In the genomic region with DNA sequence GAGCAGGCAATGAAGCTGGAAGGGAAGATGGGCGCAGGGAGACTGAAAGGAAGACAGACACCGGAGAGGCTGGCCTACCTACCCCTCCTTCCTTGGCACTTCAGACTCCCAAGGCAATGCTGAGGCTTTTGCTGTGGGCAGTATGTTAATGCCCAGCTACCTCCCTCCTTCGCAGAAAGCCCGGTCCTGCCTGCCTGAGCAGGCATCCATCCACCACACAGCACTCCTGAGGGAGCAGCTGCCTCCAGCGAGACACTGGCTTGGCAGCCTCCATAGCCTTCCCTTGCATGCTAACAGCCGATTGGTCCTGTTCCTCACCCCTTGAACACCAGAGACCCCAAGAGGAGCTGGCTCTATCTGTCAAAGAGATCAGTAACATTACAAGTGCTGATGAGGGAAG, we compare ENCODE assay signal across 12 cellular contexts. TPM values are rescaled to one million over a fixed set of nuclear protein-coding genes. Genes with fewer than 3 reads are reported as not detected.
"Had no signal": no experiment of that assay in that cellular context is flagged by ENCODE, and none has a peak within 500 bp of the region (broad histone marks: within the 10 kb centered on the region; RNA-seq: fewer than 3 reads in every experiment).

No MANE protein-coding gene starts in this region.

- H3K4me3 ChIP-seq: GM23248, HAP-1 had no signal

- H3K27ac ChIP-seq: GM23248, HL-60 had no signal

- ATAC-seq: HCT116, HepG2 had no signal

- H3K9ac ChIP-seq: GM23248 had no signal

- H3K4me1 ChIP-seq: HAP-1 had no signal

- H3K9me3 ChIP-seq: HAP-1 had no signal

- DNase-seq: GM23248, GOT3, H7, HFFc6, KBM-7 had no signal

- H3K36me3 ChIP-seq: HAP-1 had no signal

- FAIRE-seq: HepG2 had no signal

- H2AFZ ChIP-seq: GM23248 had no signal

RNA-seq across cellular contexts. Expression of gene GABRQ, which starts 14.4 kb away (rescaled TPM):
- total RNA-seq: GM23248, HepG2, HFFc6, HT1080 had no signal
- polyA plus RNA-seq: GM23248, HepG2, IgD-negative memory B cell had no signal

RNA-seq across cellular contexts. Expression of gene MAGEA3, which starts 46.5 kb away (rescaled TPM):
- total RNA-seq: GM23248, H7, HepG2 had no signal
- polyA plus RNA-seq: GM23248, HepG2, IgD-negative memory B cell had no signal

RNA-seq across cellular contexts. Expression of gene CSAG2, which starts 57.0 kb away (rescaled TPM):
- total RNA-seq: GM23248, H4, HepG2, HFFc6 had no signal
- polyA plus RNA-seq: GM23248, HepG2, IgD-negative memory B cell had no signal
